ENCODE assay signal across 12 cellular contexts in genomic region chr14:102200690-102201368, GRCh38.
DNase-seq lines count a peak whose midpoint lies in the region; ATAC-seq and TF ChIP-seq lines count a peak whose summit lies in the region.
"Had no signal": no experiment of that assay in that cellular context is flagged by ENCODE, and none has a peak within 500 bp of the region (broad histone marks: within the 10 kb centered on the region; RNA-seq: fewer than 3 reads in every experiment).

No MANE protein-coding gene starts in this region.

- no peaks in the 10 kb centered on the region for H3K27me3 ChIP-seq in adrenal gland
- no peaks in the 10 kb centered on the region for H3K27me3 ChIP-seq in trophoblast cell (ENCODE audit: insufficient read depth, low read length)
- no peaks in the 10 kb centered on the region for H3K27me3 ChIP-seq in MG63
- H3K27me3 ChIP-seq: suprapubic skin had no signal

- no peaks in the 10 kb centered on the region for H3K9me3 ChIP-seq in adrenal gland (replicated peaks in 1 of 3)
- H3K9me3 ChIP-seq in trophoblast cell (ENCODE audit: insufficient read depth, low read depth, low read length), result peaks cover 4% of the 10 kb centered on the region
- H3K9me3 ChIP-seq in MG63, result no peaks in the 10 kb centered on the region
- H3K9me3 ChIP-seq: suprapubic skin had no signal

- peak overlapping the region; percentile 42 for H3K23ac ChIP-seq in trophoblast cell (ENCODE audit: low read length)

- H3K4me1 ChIP-seq in adrenal gland (replicated peaks in 1 of 2) (peaks cover 31 to 44% of the 10 kb centered on the region in 2 donors), trophoblast cell (ENCODE audit: control insufficient read depth in 1 of 2, insufficient read depth in 2 of 2, low read length in 2 of 2) (peaks cover 0 to 2% of the 10 kb centered on the region in 2 experiments)

- intact Hi-C loops in adrenal gland (cut with DNase I), result loop anchor here in 1 of 2 donors (10.0 kb wide), 1 partner anchor 46 kb away; no protein-coding TSS in a partner anchor

- no peak for TF ChIP-seq CTCF in adrenal gland (IDR thresholded peaks at IDR 0.05)

- no peak overlapping the region for H3K14ac ChIP-seq in trophoblast cell (ENCODE audit: low read length)

- H3K4ac ChIP-seq in trophoblast cell (ENCODE audit: low read depth, low read length), result no peak overlapping the region

- H3K9ac ChIP-seq in trophoblast cell (ENCODE audit: low read length), result no peak overlapping the region

- peaks cover 0 to 26% of the 10 kb centered on the region in 2 donors for H3K36me3 ChIP-seq in adrenal gland (replicated peaks in 1 of 2)
- H3K36me3 ChIP-seq in trophoblast cell (ENCODE audit: control insufficient read depth in 1 of 2, insufficient read depth in 2 of 2, low read length in 2 of 2), result peaks cover 30 to 42% of the 10 kb centered on the region in 2 experiments
- no peaks in the 10 kb centered on the region; the same call in none of the 2 replicates for H3K36me3 ChIP-seq in MG63

- DNase-seq in activated CD4-positive, CD25-positive, alpha-beta regulatory T cell treated with anti-CD3 and anti-CD28 coated beads, Interleukin-2, amount 50 U/mL, for 72 hours, result no peak
- DNase-seq in LHCN-M2 (ENCODE audit: low read depth) (peak; percentile 70), adrenal gland (peak in 4 of 7 donors; percentile 31 to 60 (median 42)), trophoblast cell (no peak), NCI-H1436 (lab: John Stamatoyannopoulos, UW) (no peak), MG63 (no peak)
- DNase-seq: effector CD8-positive, alpha-beta T cell; NCI-H1436 treated with DMSO at 0.1 percent for 48 hours; stimulated activated CD4-positive, alpha-beta T cell treated with anti-CD3 and anti-CD28 coated beads, Interleukin-2, amount 100 ng/mL, for 48 hours had no signal

- no peaks in the 10 kb centered on the region for H3K79me2 ChIP-seq in trophoblast cell (ENCODE audit: control insufficient read depth, insufficient read depth, low read length, poor library complexity)

- H2BK120ac ChIP-seq in trophoblast cell (ENCODE audit: insufficient read depth, low read length, poor library complexity), result no peak overlapping the region

- ATAC-seq in activated CD4-positive, CD25-positive, alpha-beta regulatory T cell treated with anti-CD3 and anti-CD28 coated beads, Interleukin-2, amount 50 U/mL, for 24 hours, result peak; percentile 15 to 31
- no peak for ATAC-seq in GM19328 (IDR thresholded peaks at IDR 0.05; ENCODE audit: unreplicated experiment)

- H2AK5ac ChIP-seq in trophoblast cell (ENCODE audit: low read length), result no peak overlapping the region

- H4K12ac ChIP-seq in trophoblast cell (ENCODE audit: low read depth, low read length), result no peak overlapping the region

- 39 to 53% (median 44%) methylated on average over 8 to 9 of the region's 9 CpGs for WGBS in adrenal gland, 4 donors
- no CpG with 5 or more reads among the region's 9 CpGs for WGBS in trophoblast cell (ENCODE audit: extremely low coverage, insufficient coverage, insufficient read length)

- TF ChIP-seq POLR2A in adrenal gland (IDR thresholded peaks at IDR 0.05), result no peak

- no peak overlapping the region for H4K8ac ChIP-seq in trophoblast cell (ENCODE audit: low read depth, low read length)

- H3K27ac ChIP-seq in adrenal gland (peak overlapping the region in 4 of 5 donors; percentile 47 to 83 (median 62)), trophoblast cell (ENCODE audit: low read depth, low read length) (no peak overlapping the region)
- H3K27ac ChIP-seq: suprapubic skin had no signal

- H3K4me2 ChIP-seq in trophoblast cell (ENCODE audit: low read length), result no peak overlapping the region

- peak overlapping the region; percentile 59 for H3K18ac ChIP-seq in trophoblast cell (ENCODE audit: low read length)

- no peak overlapping the region for H2BK12ac ChIP-seq in trophoblast cell (ENCODE audit: low read length)

- H2BK5ac ChIP-seq in trophoblast cell (ENCODE audit: low read depth, low read length, poor library complexity), result no peak overlapping the region

- H3K4me3 ChIP-seq in adrenal gland, result no peak overlapping the region
- H3K4me3 ChIP-seq in trophoblast cell (ENCODE audit: low read depth, low read length), result no peak overlapping the region
- H3K4me3 ChIP-seq in MG63, result no peak overlapping the region
- H3K4me3 ChIP-seq: suprapubic skin had no signal

- no peak overlapping the region for H4K91ac ChIP-seq in trophoblast cell (ENCODE audit: low read depth, low read length)

- no peak overlapping the region for H2AFZ ChIP-seq in trophoblast cell (ENCODE audit: insufficient read depth, low read length, poor library complexity)

- H3K79me1 ChIP-seq in trophoblast cell (ENCODE audit: low read length), result no peaks in the 10 kb centered on the region

Comparison
In these comparisons a context has a peak if more than half of its experiments do, and no peak if none do; other contexts are left out.
1. DNase-seq: peak in LHCN-M2 (single experiment) and adrenal gland (4 of 7); none in activated CD4-positive, CD25-positive, alpha-beta regulatory T cell treated with anti-CD3 and anti-CD28 coated beads, Interleukin-2, amount 50 U/mL, for 72 hours (single experiment), trophoblast cell (0 of 2), NCI-H1436 (single experiment) and MG63 (single experiment).